27 cellular contexts compared by ENCODE assay signal in genomic region chr3:34995771-34996430, GRCh38.
"Had no signal": no experiment of that assay in that cellular context is flagged by ENCODE, and none has a peak within 500 bp of the region (broad histone marks: within the 10 kb centered on the region; RNA-seq: fewer than 3 reads in every experiment).

No MANE protein-coding gene starts in this region.

- H3K4me2 ChIP-seq: hepatocyte had no signal

- H3K4me1 ChIP-seq: gastroesophageal sphincter, prostate gland, sigmoid colon, uterus had no signal

- H3K27ac ChIP-seq: brain microvascular endothelial cell, gastroesophageal sphincter, hepatocyte, pancreas, prostate gland, sigmoid colon, uterus had no signal

- H2AFZ ChIP-seq: hepatocyte had no signal

- DNase-seq: activated CD4-positive, alpha-beta memory T cell treated with anti-CD3 and anti-CD28 coated beads, Interleukin-2, amount 10 ng/mL, durations not matched to agents 7 days and 5 days; activated CD4-positive, alpha-beta T cell treated with anti-CD3 and anti-CD28 coated beads for 1 hour; activated CD4-positive, alpha-beta T cell treated with anti-CD3 and anti-CD28 coated beads, Interleukin-2, amount 10 ng/mL, durations not matched to agents 7 days and 5 days; activated CD8-positive, alpha-beta memory T cell treated with anti-CD3 and anti-CD28 coated beads, Interleukin-2, amount 50 U/mL, for 48 hours; activated gamma-delta T cell; activated naive CD4-positive, alpha-beta T cell treated with anti-CD3 and anti-CD28 coated beads, Interleukin-2, amount 10 ng/mL, durations not matched to agents 7 days and 5 days; activated naive CD8-positive, alpha-beta T cell treated with anti-CD3 and anti-CD28 coated beads, Interleukin-2, amount 10 ng/mL, durations not matched to agents 7 days and 5 days; activated T-cell treated with anti-CD3 and anti-CD28 coated beads, Interleukin-2, amount 50 U/mL, for 24 hours; amniotic stem cell; brain microvascular endothelial cell; effector CD8-positive, alpha-beta T cell; left cardiac atrium; left ventricle myocardium superior; mammary epithelial cell; naive thymus-derived CD4-positive, alpha-beta T cell; pancreas; sigmoid colon; small intestine; stimulated activated CD4-positive, alpha-beta T cell treated with anti-CD3 and anti-CD28 coated beads, Interleukin-4, amount 100 ng/mL, for 24 hours; uterus had no signal

- H3K4me3 ChIP-seq: gastroesophageal sphincter, hepatocyte, pancreas, prostate gland, sigmoid colon, uterus had no signal

- H3K27me3 ChIP-seq: brain microvascular endothelial cell, gastroesophageal sphincter, hepatocyte, pancreas, sigmoid colon, uterus had no signal

- H3K79me2 ChIP-seq: hepatocyte had no signal

- H3K9me3 ChIP-seq: gastroesophageal sphincter, pancreas, prostate gland, sigmoid colon, uterus had no signal

- FAIRE-seq: astrocyte, colon, endometrium, keratinocyte, pancreas, small intestine had no signal

- H3K36me3 ChIP-seq: brain microvascular endothelial cell, gastroesophageal sphincter, pancreas, prostate gland, sigmoid colon, uterus had no signal
